18 cellular contexts compared by ENCODE assay signal in the genomic region with DNA sequence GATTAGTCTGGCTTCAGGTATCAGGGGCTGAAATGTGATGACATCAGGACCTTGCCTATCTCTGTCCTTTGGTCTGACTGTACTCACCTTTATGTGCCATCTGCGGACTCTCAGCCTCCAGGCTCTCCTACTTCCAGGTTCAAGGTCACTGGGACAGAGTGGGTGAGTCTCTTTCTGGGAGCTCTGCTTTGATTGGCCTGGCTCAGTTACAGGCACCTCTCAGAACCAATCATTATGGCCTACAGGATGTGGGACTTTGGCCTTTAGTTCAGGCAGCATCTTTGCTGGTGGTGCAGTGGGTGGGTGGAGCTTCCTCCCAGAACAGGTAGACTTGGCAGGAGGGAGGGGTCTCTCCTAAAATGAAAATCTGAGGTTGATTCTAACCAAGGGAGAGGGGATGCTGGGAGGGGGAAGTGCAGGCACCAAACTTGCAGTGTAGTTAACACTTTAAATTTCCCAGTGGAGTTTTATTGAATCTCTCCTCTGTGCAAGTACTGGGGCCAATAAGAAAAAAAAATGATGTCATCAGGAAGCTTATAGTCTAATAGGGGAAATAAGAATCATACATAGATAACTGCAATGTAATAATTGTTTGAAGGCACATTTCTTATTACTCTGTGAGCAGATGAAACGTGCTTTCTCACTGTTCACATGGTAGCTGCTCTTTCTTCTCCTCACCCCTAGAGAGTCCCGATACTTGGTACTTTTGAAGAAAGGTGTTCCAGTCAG. TPM values are rescaled to one million over a fixed set of nuclear protein-coding genes. Genes with fewer than 3 reads are reported as not detected.
DNase-seq lines count a peak whose midpoint lies in the region; ATAC-seq, FAIRE-seq and TF ChIP-seq lines count a peak whose summit lies in the region.
"Had no signal": no experiment of that assay in that cellular context is flagged by ENCODE, and none has a peak within 500 bp of the region (broad histone marks: within the 10 kb centered on the region; RNA-seq: fewer than 3 reads in every experiment).

No MANE protein-coding gene starts in this region.

- H3K27me3 ChIP-seq in HepG2 (ENCODE audit: control insufficient read depth in 1 of 2, insufficient read depth in 2 of 2, low read length in 2 of 2), result no peaks in the 10 kb centered on the region
- no peaks in the 10 kb centered on the region for H3K27me3 ChIP-seq in right lobe of liver
- no peaks in the 10 kb centered on the region for H3K27me3 ChIP-seq in testis
- H3K27me3 ChIP-seq: upper lobe of left lung had no signal

- POLR2A ChIA-PET in HepG2 (lab: Yijun Ruan, JAX), result no interaction called here

- WGBS in HepG2 (ENCODE audit: low lambda C conversion rate), result 9% methylated on average over 3 of the region's 3 CpGs
- WGBS in right lobe of liver (ENCODE audit: insufficient coverage, low coverage, low lambda C conversion rate, missing lambda C conversion rate), result 48% methylated on average over 2 of the region's 3 CpGs
- 80 to 87% methylated on average over 3 of the region's 3 CpGs for WGBS in testis, 2 donors

- in situ Hi-C loops in HepG2 (cut with HindIII; ENCODE audit: extremely low pct_ligation_motif_present, low pct_unique_long_range_greater_than_20kb), result no loop called here

- H3K4me3 ChIP-seq in HepG2 (replicated peaks in 1 of 3; ENCODE audit: insufficient read depth in 1 of 3, low read depth in 2 of 3, low read length in 3 of 3), result no peak overlapping the region
- H3K4me3 ChIP-seq in right lobe of liver, result no peak overlapping the region
- no peak overlapping the region for H3K4me3 ChIP-seq in choroid plexus epithelial cell (ENCODE audit: low read depth, low read length)
- H3K4me3 ChIP-seq in testis, result no peak overlapping the region
- H3K4me3 ChIP-seq: skin epidermis, upper lobe of left lung had no signal

- H3K36me3 ChIP-seq in HepG2 (replicated peaks in 1 of 2; ENCODE audit: control insufficient read depth in 1 of 2, insufficient read depth in 2 of 2, low read length in 2 of 2) (no peaks in the 10 kb centered on the region), right lobe of liver (no peaks in the 10 kb centered on the region), testis (ENCODE audit: low read depth, missing control alignments) (no peaks in the 10 kb centered on the region)
- H3K36me3 ChIP-seq: upper lobe of left lung had no signal

- DNase-seq in HepG2 (ENCODE audit: low spot score) (peak; percentile 10), right lobe of liver (no peak), choroid plexus epithelial cell (ENCODE audit: low read depth) (peak; percentile 20), testis (peak; percentile 29), head of caudate nucleus (no peak), superior temporal gyrus (ENCODE audit: extremely low spot score) (no peak), NCI-H524 treated with DMSO at 0.1 percent for 48 hours (lab: John Stamatoyannopoulos, UW) (no peak)
- DNase-seq: activated CD4-positive, alpha-beta memory T cell treated with anti-CD3 and anti-CD28 coated beads for 36 hours; COR-L47; NCI-H2081; SHP77 treated with DMSO at 0.1 percent for 48 hours; stimulated activated naive B cell treated with anti-CD40 and anti-IgM and Interleukin-4, amounts not matched to agents 10 μg/mL and 1 μg/mL and 100 μg/mL, for 72 hours; upper lobe of left lung had no signal

- TF ChIP-seq POLR2A in HepG2 (IDR thresholded peaks at IDR 0.05; ENCODE audit: insufficient read depth in 1 of 2, low read depth in 2 of 2, low read length in 2 of 2) (no peak), right lobe of liver (IDR thresholded peaks at IDR 0.05) (no peak), testis (IDR thresholded peaks at IDR 0.05) (no peak)

- intact Hi-C loops in HepG2 (cut with micrococcal nuclease; ENCODE audit: unreplicated experiment) (no loop called here), right lobe of liver (cut with DNase I) (no loop called here), testis (cut with DNase I; ENCODE audit: low total_unique reads) (no loop called here), head of caudate nucleus (cut with DNase I) (no loop called here)

- TF ChIP-seq EP300 in HepG2 (IDR thresholded peaks at IDR 0.05; ENCODE audit: low read depth in 2 of 2, low read length in 2 of 2), result no peak
- no peak for TF ChIP-seq EP300 in HepG2 (CRISPR knock-in tag; IDR thresholded peaks at IDR 0.05; ENCODE audit: borderline replicate concordance)

- CTCF ChIA-PET in HepG2 (lab: Yijun Ruan, JAX; ENCODE audit: low intra/inter-chr PET ratio, low total read pairs), result no interaction called here

- H2AFZ ChIP-seq in HepG2 (ENCODE audit: low read length), result no peak overlapping the region
- H2AFZ ChIP-seq: parathyroid adenoma had no signal

- H3K4me1 ChIP-seq in HepG2 (ENCODE audit: insufficient read depth, low read length), result no peaks in the 10 kb centered on the region
- H3K4me1 ChIP-seq in right lobe of liver, result no peaks in the 10 kb centered on the region
- H3K4me1 ChIP-seq in testis, result peaks cover 6% of the 10 kb centered on the region
- H3K4me1 ChIP-seq: parathyroid adenoma, upper lobe of left lung had no signal

- peak; percentile 75 for ATAC-seq in HepG2
- ATAC-seq in right lobe of liver, result no peak
- ATAC-seq in HG03354 (IDR thresholded peaks at IDR 0.05; ENCODE audit: poor library complexity, severe bottlenecking, unreplicated experiment), result peak; percentile 53
- ATAC-seq: stimulated activated naive B cell treated with anti-CD40 and anti-IgM and Interleukin-4, amounts not matched to agents 10 μg/mL and 1 μg/mL and 100 μg/mL, for 72 hours had no signal

- no peak for FAIRE-seq in HepG2 (lab: Jason Lieb, UNC)
- FAIRE-seq: TTC549 had no signal

- no peak overlapping the region for H3K27ac ChIP-seq in HepG2 (ENCODE audit: extremely low read length, insufficient read depth, low read length)
- H3K27ac ChIP-seq in right lobe of liver, result no peak overlapping the region
- no peak overlapping the region for H3K27ac ChIP-seq in testis
- H3K27ac ChIP-seq: parathyroid adenoma, skin epidermis, upper lobe of left lung had no signal

- H3K9me3 ChIP-seq in HepG2 (ENCODE audit: low read length) (no peaks in the 10 kb centered on the region), right lobe of liver (no peaks in the 10 kb centered on the region), testis (no peaks in the 10 kb centered on the region)
- H3K9me3 ChIP-seq: upper lobe of left lung had no signal

- no peak for TF ChIP-seq RAD21 in HepG2 (CRISPR knock-in tag; IDR thresholded peaks at IDR 0.05)

- no peak overlapping the region for H3K4me2 ChIP-seq in HepG2 (ENCODE audit: low read depth, low read length)

- no TSS peak for BruUV-seq in HepG2 (replicated peaks; lab: Mats Ljungman, UMichigan)

- H3K9ac ChIP-seq in HepG2 (ENCODE audit: insufficient read depth, low read depth, low read length), result no peak overlapping the region
- H3K9ac ChIP-seq: parathyroid adenoma had no signal

- H3K79me2 ChIP-seq in HepG2 (ENCODE audit: insufficient read depth, low read length), result no peaks in the 10 kb centered on the region
- H3K79me2 ChIP-seq: parathyroid adenoma had no signal

- TF ChIP-seq CTCF in HepG2 (CRISPR knock-in tag; IDR thresholded peaks at IDR 0.05) (no peak), right lobe of liver (IDR thresholded peaks at IDR 0.05) (no peak), choroid plexus epithelial cell (conservative IDR thresholded peaks at IDR 0.05; ENCODE audit: low read depth, low read length) (no peak), testis (IDR thresholded peaks at IDR 0.05) (no peak)

- no peaks in the 10 kb centered on the region for H4K20me1 ChIP-seq in HepG2 (ENCODE audit: insufficient read depth, low read length)

TF ChIP-seq in HepG2, 621 proteins besides CTCF, POLR2A, EP300 and RAD21 (continues in another document):
- TF ChIP-seq NFYB (CRISPR knock-in tag; IDR thresholded peaks at IDR 0.05) (peak; percentile 68), ZNF260 (CRISPR knock-in tag; IDR thresholded peaks at IDR 0.05; ENCODE audit: borderline replicate concordance, low read depth) (no peak), HNF4A (CRISPR knock-in tag; IDR thresholded peaks at IDR 0.05) (0 out of 2 replicates have a peak, but pooled peaks have one; percentile 6), NR2C2 (CRISPR knock-in tag; IDR thresholded peaks at IDR 0.05; ENCODE audit: borderline replicate concordance) (no peak), ATF7 (IDR thresholded peaks at IDR 0.05) (peak; percentile 93), ATF7 (CRISPR knock-in tag; IDR thresholded peaks at IDR 0.05) (no peak)

RNA-seq across cellular contexts. Expression of gene SLC24A3, which starts 53.4 kb away (rescaled TPM):
- not detected in 2 replicates for total RNA-seq in HepG2 (2016; rRNA removed; fragmentation: Illumina TruSeq; extraction: Trizol)
- not detected in 2 replicates for total RNA-seq in HepG2 (2016; cell fraction: cytosol; rRNA removed; fragmentation: Illumina TruSeq; extraction: Trizol; ENCODE audit: low read depth)
- not detected in 2 replicates for total RNA-seq in HepG2 (2016; cell fraction: insoluble cytoplasmic fraction; rRNA removed; fragmentation: Illumina TruSeq; extraction: Trizol)
- not detected in 2 replicates for total RNA-seq in HepG2 (2016; cell fraction: membrane; rRNA removed; fragmentation: Illumina TruSeq; extraction: Trizol)
- total RNA-seq in HepG2 (2016; cell fraction: nucleus; rRNA removed; fragmentation: Illumina TruSeq; extraction: Trizol), result not detected in 2 replicates
- polyA plus RNA-seq in HepG2 (2011; rRNA removed), result 0.01 TPM in 1 of 2 replicates, not detected in the other
- polyA plus RNA-seq in HepG2 (2011; cell fraction: cytosol; rRNA removed), result 0.01 TPM in 1 of 2 replicates, not detected in the other
- not detected in 2 replicates for polyA plus RNA-seq in HepG2 (2011; cell fraction: nucleus; rRNA removed)
- 0.03 TPM in 1 of 2 replicates, not detected in the other for polyA plus RNA-seq in HepG2 (2012)
- polyA plus RNA-seq in HepG2 (2016; cell fraction: cytosol; fragmentation: Illumina TruSeq; extraction: Trizol; ENCODE audit: low read depth), result not detected in 2 replicates
- not detected in 2 replicates for polyA plus RNA-seq in HepG2 (2016; cell fraction: insoluble cytoplasmic fraction; fragmentation: Illumina TruSeq; extraction: Trizol; ENCODE audit: low read depth)
- not detected in 2 replicates for polyA plus RNA-seq in HepG2 (2016; cell fraction: membrane; fragmentation: Illumina TruSeq; extraction: Trizol; ENCODE audit: low read depth)
- not detected in 2 replicates for polyA plus RNA-seq in HepG2 (2016; cell fraction: nucleus; fragmentation: Illumina TruSeq; extraction: Trizol; ENCODE audit: insufficient read depth, low read depth)
- not detected in 2 replicates for polyA minus RNA-seq in HepG2 (2011; rRNA and poly(A)+ RNA removed; ENCODE audit: low replicate concordance)
- polyA minus RNA-seq in HepG2 (2011; cell fraction: cytosol; rRNA and poly(A)+ RNA removed), result not detected in 2 replicates
- polyA minus RNA-seq in HepG2 (2011; cell fraction: nucleus; rRNA and poly(A)+ RNA removed), result not detected in 2 replicates
- total RNA-seq in right lobe of liver, result under 1 TPM; 0.06 to 0.49 (median 0.27) TPM
- 1 to 10 TPM; 2.4 to 3.8 TPM for total RNA-seq in testis
- polyA plus RNA-seq in testis (ENCODE audit: insufficient read depth, low read depth, low replicate concordance), result 4.5 TPM
- total RNA-seq: activated CD4-positive, alpha-beta memory T cell treated with anti-CD3 and anti-CD28 coated beads for 36 hours; activated T-helper 1 cell treated with anti-CD3 and anti-CD28 coated beads, Interleukin-12 subunit alpha, Interleukin-12 subunit beta, Interleukin-2, Interleukin-4 antibody, amounts not matched to agents 30 ng/mL and 10 ng/mL and 1 ng/mL, durations not matched to agents 14 hours and 24 hours and 36 hours had no signal

Comparison
In these comparisons a context has a peak if more than half of its experiments do, and no peak if none do; other contexts are left out.
1. ATAC-seq: peak in HepG2 (single experiment) and HG03354 (single experiment); none in right lobe of liver (0 of 4).
2. DNase-seq: peak in HepG2 (single experiment), choroid plexus epithelial cell (single experiment) and testis (single experiment); none in right lobe of liver (0 of 3), head of caudate nucleus (0 of 42), superior temporal gyrus (single experiment) and NCI-H524 treated with DMSO at 0.1 percent for 48 hours (single experiment).